ENCODE assay signal across 27 cellular contexts in genomic region chr7:157627646-157628045, GRCh38.
DNase-seq lines count a peak whose midpoint lies in the region; ATAC-seq, FAIRE-seq and TF ChIP-seq lines count a peak whose summit lies in the region.
"Had no signal": no experiment of that assay in that cellular context is flagged by ENCODE, and none has a peak within 500 bp of the region (broad histone marks: within the 10 kb centered on the region; RNA-seq: fewer than 3 reads in every experiment).

No MANE protein-coding gene starts in this region.

- H3K36me3 ChIP-seq in BLaER1 treated with 17β-estradiol and CSF1 and Interleukin-3, amounts not matched to agents 10 nM and 100 nM, result no peaks in the 10 kb centered on the region

- peaks cover 7% of the 10 kb centered on the region for H3K27me3 Mint-ChIP-seq in T-helper 17 cell
- H3K27me3 Mint-ChIP-seq in naive thymus-derived CD8-positive, alpha-beta T cell, result peaks cover 4 to 18% (median 14%) of the 10 kb centered on the region in 5 donors

- H3K36me3 Mint-ChIP-seq in T-helper 17 cell (ENCODE audit: low read depth), result no peaks in the 10 kb centered on the region
- H3K36me3 Mint-ChIP-seq in naive thymus-derived CD8-positive, alpha-beta T cell, result no peaks in the 10 kb centered on the region
- H3K36me3 Mint-ChIP-seq: CD14-positive monocyte had no signal

- H4K20me1 ChIP-seq in BLaER1 treated with 17β-estradiol and CSF1 and Interleukin-3, amounts not matched to agents 10 nM and 100 nM, result peaks cover 0 to 3% (median 0%) of the 10 kb centered on the region in 11 experiments; a peak in 1 of 22 replicates

- no peak for ATAC-seq in T-helper 17 cell
- no peak for ATAC-seq in naive thymus-derived CD8-positive, alpha-beta T cell
- no peak for ATAC-seq in HG02973 (IDR thresholded peaks at IDR 0.05; ENCODE audit: unreplicated experiment)
- no peak for ATAC-seq in GM19395 (IDR thresholded peaks at IDR 0.05; ENCODE audit: unreplicated experiment)

- H3K4me1 Mint-ChIP-seq in T-helper 17 cell, result peaks cover 29% of the 10 kb centered on the region
- peaks cover 23 to 65% (median 55%) of the 10 kb centered on the region in 4 donors for H3K4me1 Mint-ChIP-seq in naive thymus-derived CD8-positive, alpha-beta T cell
- H3K4me1 Mint-ChIP-seq: CD14-positive monocyte had no signal

- FAIRE-seq in H54 (lab: Jason Lieb, UNC), result no peak
- FAIRE-seq: G401.6, GM12892, GM18507, GM19239, HTR-8/SVneo had no signal

- no peaks in the 10 kb centered on the region for H3K9me3 Mint-ChIP-seq in naive thymus-derived CD8-positive, alpha-beta T cell
- H3K9me3 Mint-ChIP-seq: H9 had no signal

- no peak overlapping the region for H3K9ac ChIP-seq in BLaER1 treated with 17β-estradiol and CSF1 and Interleukin-3, amounts not matched to agents 10 nM and 100 nM

- TF ChIP-seq POLR2A in H54 (IDR thresholded peaks at IDR 0.05; ENCODE audit: low read depth, low read length), result no peak

- no peaks in the 10 kb centered on the region for H3K9me3 ChIP-seq in BLaER1 treated with 17β-estradiol and CSF1 and Interleukin-3, amounts not matched to agents 10 nM and 100 nM (replicated peaks in 1 of 11)
- H3K9me3 ChIP-seq in T-helper 17 cell (ENCODE audit: control insufficient read depth, low read length, poor library complexity, severe bottlenecking), result no peaks in the 10 kb centered on the region
- H3K9me3 ChIP-seq: Caco-2 had no signal

- peak overlapping the region; percentile 91 for H3K27ac Mint-ChIP-seq in T-helper 17 cell
- H3K27ac Mint-ChIP-seq in naive thymus-derived CD8-positive, alpha-beta T cell, result peak overlapping the region in 7 of 10 donors; percentile 17 to 95 (median 72)
- H3K27ac Mint-ChIP-seq: CD14-positive monocyte, HFFc6 had no signal

- H3K27me3 ChIP-seq in BLaER1 treated with 17β-estradiol and CSF1 and Interleukin-3, amounts not matched to agents 10 nM and 100 nM, result peaks cover 0 to 11% (median 0%) of the 10 kb centered on the region in 11 experiments; a peak in 7 of 22 replicates

- POLR2A ChIA-PET in naive thymus-derived CD8-positive, alpha-beta T cell (lab: Charles Lee), result interaction anchor here (1.5 kb wide), 2 partner anchors 12 to 156 kb away, joined by 4 to 6 read pairs; no protein-coding TSS in a partner anchor

- H3K4me3 Mint-ChIP-seq in T-helper 17 cell, result no peak overlapping the region
- peak overlapping the region in 9 of 10 donors; percentile 15 to 81 (median 61) for H3K4me3 Mint-ChIP-seq in naive thymus-derived CD8-positive, alpha-beta T cell
- H3K4me3 Mint-ChIP-seq: CD14-positive monocyte, H9, HFFc6 had no signal

- H3K4me2 ChIP-seq in BLaER1 treated with 17β-estradiol and CSF1 and Interleukin-3, amounts not matched to agents 10 nM and 100 nM, result peak overlapping the region in 9 of 11 experiments; percentile 58 to 92 (median 76); a peak in 18 of 22 replicates

- peaks cover 20 to 47% (median 45%) of the 10 kb centered on the region in 10 experiments for H3K4me1 ChIP-seq in BLaER1 treated with 17β-estradiol and CSF1 and Interleukin-3, amounts not matched to agents 10 nM and 100 nM
- H3K4me1 ChIP-seq: Caco-2 had no signal

- no peak overlapping the region for H3K4me3 ChIP-seq in BLaER1 treated with 17β-estradiol and CSF1 and Interleukin-3, amounts not matched to agents 10 nM and 100 nM

- peak; percentile 53 for DNase-seq in Daoy (ENCODE audit: low read depth)
- DNase-seq in T-helper 17 cell, result no peak
- no peak for DNase-seq in naive thymus-derived CD8-positive, alpha-beta T cell
- DNase-seq in H54 (ENCODE audit: insufficient read length, low spot score), result no peak
- DNase-seq in NCI-H2196 treated with DMSO at 0.1 percent for 48 hours (lab: John Stamatoyannopoulos, UW; ENCODE audit: unreplicated experiment), result no peak
- DNase-seq: AML-193; Caco-2; H9; HFFc6; KG1; NCI-H1092 treated with DMSO at 0.1 percent for 48 hours; NCI-H1436 treated with DMSO at 0.1 percent for 48 hours; NCI-H1930; NCI-H226; NCI-H524; NCI-H774; NK-92 treated with Interleukin-12 subunit alpha and Interleukin-12 subunit beta, amount 100 ng/mL, for 24 hours had no signal

- no peak overlapping the region for H3K27ac ChIP-seq in BLaER1 treated with 17β-estradiol and CSF1 and Interleukin-3, amounts not matched to agents 10 nM and 100 nM
- H3K27ac ChIP-seq: HL-60 had no signal
